ENCODE assay signal across 1 cellular context in genomic region chr5:16152601-16153568, GRCh38.
TF ChIP-seq lines count a peak whose summit lies in the region.

No MANE protein-coding gene starts in this region.

TF ChIP-seq in SK-N-SH treated with all-trans-retinoic acid at 6 μM for 48 hours, 23 proteins besides CTCF, POLR2A, EP300 and RAD21 (continued from another document):
- TF ChIP-seq CSRNP3 (CRISPR knock-in tag; IDR thresholded peaks at IDR 0.05): peak; percentile 85
- no peak for TF ChIP-seq OSR1 (CRISPR knock-in tag; IDR thresholded peaks at IDR 0.05)
- peak; percentile 38; the same call in 1 of the 2 replicates for TF ChIP-seq GLIS3 (CRISPR knock-in tag; IDR thresholded peaks at IDR 0.05)
- no peak for TF ChIP-seq CSDC2 (CRISPR knock-in tag; IDR thresholded peaks at IDR 0.05)
- peak; percentile 37; the same call in 1 of the 2 replicates for TF ChIP-seq ZNF70 (CRISPR knock-in tag; IDR thresholded peaks at IDR 0.05)
- peak; percentile 98 for TF ChIP-seq TCF4 (CRISPR knock-in tag; IDR thresholded peaks at IDR 0.05; ENCODE audit: borderline replicate concordance)
- no peak for TF ChIP-seq RARB (CRISPR knock-in tag; IDR thresholded peaks at IDR 0.05)
TF ChIP-seq in SK-N-SH treated with all-trans-retinoic acid at 6 μM for 48 hours: peak in this region for 14.
